ENCODE assay signal across 27 cellular contexts in genomic region chr5:87576867-87577266, GRCh38.
"Had no signal": no experiment of that assay in that cellular context is flagged by ENCODE, and none has a peak within 500 bp of the region (broad histone marks: within the 10 kb centered on the region; RNA-seq: fewer than 3 reads in every experiment).

No MANE protein-coding gene starts in this region.

- H3K27me3 Mint-ChIP-seq: activated naive CD4-positive, alpha-beta T cell treated with anti-CD3 and anti-CD28 coated beads, Interleukin-2, amount 10 ng/mL, durations not matched to agents 7 days and 5 days; activated naive CD8-positive, alpha-beta T cell treated with anti-CD3 and anti-CD28 coated beads, Interleukin-2, amount 10 ng/mL, durations not matched to agents 7 days and 5 days; brain had no signal

- H3K4me1 Mint-ChIP-seq: activated B cell treated with CpG ODN at 0.5 μM for 24 hours; activated naive CD4-positive, alpha-beta T cell treated with anti-CD3 and anti-CD28 coated beads, Interleukin-2, amount 10 ng/mL, durations not matched to agents 7 days and 5 days; activated naive CD8-positive, alpha-beta T cell treated with anti-CD3 and anti-CD28 coated beads, Interleukin-2, amount 10 ng/mL, durations not matched to agents 7 days and 5 days; brain had no signal

- H3K9me3 ChIP-seq: ascending aorta, breast epithelium, colonic mucosa had no signal

- H3K9me3 Mint-ChIP-seq: activated B cell treated with CpG ODN at 0.5 μM for 24 hours; activated naive CD4-positive, alpha-beta T cell treated with anti-CD3 and anti-CD28 coated beads, Interleukin-2, amount 10 ng/mL, durations not matched to agents 7 days and 5 days; activated naive CD4-positive, alpha-beta T cell treated with anti-CD3 and anti-CD28 coated beads, Interleukin-2, amount 50 U/mL, for 72 hours; activated naive CD8-positive, alpha-beta T cell treated with anti-CD3 and anti-CD28 coated beads, Interleukin-2, amount 10 ng/mL, durations not matched to agents 7 days and 5 days; activated T-cell treated with anti-CD3 and anti-CD28 coated beads, Interleukin-2, amount 50 U/mL, for 24 hours; activated T-cell treated with anti-CD3 and anti-CD28 coated beads, Interleukin-2, amount 50 U/mL, for 72 hours; brain had no signal

- H3K4me1 ChIP-seq: ascending aorta, breast epithelium, colonic mucosa had no signal

- H3K36me3 Mint-ChIP-seq: activated naive CD4-positive, alpha-beta T cell treated with anti-CD3 and anti-CD28 coated beads, Interleukin-2, amount 10 ng/mL, durations not matched to agents 7 days and 5 days; activated naive CD4-positive, alpha-beta T cell treated with anti-CD3 and anti-CD28 coated beads, Interleukin-2, amount 50 U/mL, for 72 hours; activated naive CD8-positive, alpha-beta T cell treated with anti-CD3 and anti-CD28 coated beads, Interleukin-2, amount 10 ng/mL, durations not matched to agents 7 days and 5 days; brain had no signal

- H3K27ac ChIP-seq: ascending aorta, breast epithelium, cardiac muscle cell, colonic mucosa had no signal

- H3K4me3 ChIP-seq: ascending aorta, breast epithelium, cardiac muscle cell, colonic mucosa had no signal

- DNase-seq: activated B cell treated with CpG ODN at 0.5 μM for 24 hours; activated CD4-positive, alpha-beta T cell treated with anti-CD3 and anti-CD28 coated beads for 48 hours; activated CD4-positive, alpha-beta T cell treated with anti-CD3 and anti-CD28 coated beads, Interleukin-2, amount 50 U/mL, for 1 hour; activated CD4-positive, alpha-beta T cell treated with anti-CD3 and anti-CD28 coated beads, Interleukin-2, amount 50 U/mL, for 48 hours; activated CD8-positive, alpha-beta memory T cell treated with anti-CD3 and anti-CD28 coated beads, Interleukin-2, amount 50 U/mL, for 48 hours; activated CD8-positive, alpha-beta T cell treated with anti-CD3 and anti-CD28 coated beads, Interleukin-2, amount 10 ng/mL, durations not matched to agents 7 days and 5 days; activated gamma-delta T cell; activated naive CD4-positive, alpha-beta T cell; activated naive CD4-positive, alpha-beta T cell treated with anti-CD3 and anti-CD28 coated beads, Interleukin-2, amount 10 ng/mL, durations not matched to agents 7 days and 5 days; activated naive CD8-positive, alpha-beta T cell treated with anti-CD3 and anti-CD28 coated beads, Interleukin-2, amount 10 ng/mL, durations not matched to agents 7 days and 5 days; activated T-cell treated with anti-CD3 and anti-CD28 coated beads for 4 hours; activated T-cell treated with anti-CD3 and anti-CD28 coated beads, Interleukin-2, amount 50 U/mL, for 24 hours; activated T-cell treated with anti-CD3 and anti-CD28 coated beads, Interleukin-2, amount 50 U/mL, for 72 hours; central memory CD4-positive, alpha-beta T cell; cerebellar nuclear complex; colonic mucosa; effector CD8-positive, alpha-beta T cell; foreskin fibroblast; head of caudate nucleus; T-helper 2 cell had no signal

- H3K36me3 ChIP-seq: ascending aorta, breast epithelium, cardiac muscle cell, colonic mucosa had no signal

- ATAC-seq: activated CD4-positive, CD25-positive, alpha-beta regulatory T cell treated with anti-CD3 and anti-CD28 coated beads, Interleukin-2, amount 50 U/mL, for 24 hours; activated CD8-positive, alpha-beta T cell treated with anti-CD3 and anti-CD28 coated beads, Interleukin-2, amount 10 ng/mL, durations not matched to agents 7 days and 5 days; activated naive CD4-positive, alpha-beta T cell treated with anti-CD3 and anti-CD28 coated beads, Interleukin-2, amount 50 U/mL, for 72 hours; activated T-cell treated with anti-CD3 and anti-CD28 coated beads, Interleukin-2, amount 50 U/mL, for 72 hours; esophagus mucosa had no signal

- H3K27ac Mint-ChIP-seq: activated B cell treated with CpG ODN at 0.5 μM for 24 hours; activated CD8-positive, alpha-beta T cell treated with anti-CD3 and anti-CD28 coated beads, Interleukin-2, amount 10 ng/mL, durations not matched to agents 7 days and 5 days; activated naive CD4-positive, alpha-beta T cell treated with anti-CD3 and anti-CD28 coated beads, Interleukin-2, amount 10 ng/mL, durations not matched to agents 7 days and 5 days; activated naive CD4-positive, alpha-beta T cell treated with anti-CD3 and anti-CD28 coated beads, Interleukin-2, amount 50 U/mL, for 72 hours; activated naive CD8-positive, alpha-beta T cell treated with anti-CD3 and anti-CD28 coated beads, Interleukin-2, amount 10 ng/mL, durations not matched to agents 7 days and 5 days; activated T-cell treated with anti-CD3 and anti-CD28 coated beads, Interleukin-2, amount 50 U/mL, for 24 hours; activated T-cell treated with anti-CD3 and anti-CD28 coated beads, Interleukin-2, amount 50 U/mL, for 72 hours; brain had no signal

- H3K4me3 Mint-ChIP-seq: activated B cell treated with CpG ODN at 0.5 μM for 24 hours; activated CD8-positive, alpha-beta T cell treated with anti-CD3 and anti-CD28 coated beads, Interleukin-2, amount 10 ng/mL, durations not matched to agents 7 days and 5 days; activated naive CD4-positive, alpha-beta T cell treated with anti-CD3 and anti-CD28 coated beads, Interleukin-2, amount 10 ng/mL, durations not matched to agents 7 days and 5 days; activated naive CD8-positive, alpha-beta T cell treated with anti-CD3 and anti-CD28 coated beads, Interleukin-2, amount 10 ng/mL, durations not matched to agents 7 days and 5 days; activated T-cell treated with anti-CD3 and anti-CD28 coated beads, Interleukin-2, amount 50 U/mL, for 24 hours; activated T-cell treated with anti-CD3 and anti-CD28 coated beads, Interleukin-2, amount 50 U/mL, for 72 hours; brain had no signal

- H3K27me3 ChIP-seq: ascending aorta, breast epithelium, cardiac muscle cell, colonic mucosa had no signal
